ENCODE assay signal across 8 cellular contexts in the genomic region with DNA sequence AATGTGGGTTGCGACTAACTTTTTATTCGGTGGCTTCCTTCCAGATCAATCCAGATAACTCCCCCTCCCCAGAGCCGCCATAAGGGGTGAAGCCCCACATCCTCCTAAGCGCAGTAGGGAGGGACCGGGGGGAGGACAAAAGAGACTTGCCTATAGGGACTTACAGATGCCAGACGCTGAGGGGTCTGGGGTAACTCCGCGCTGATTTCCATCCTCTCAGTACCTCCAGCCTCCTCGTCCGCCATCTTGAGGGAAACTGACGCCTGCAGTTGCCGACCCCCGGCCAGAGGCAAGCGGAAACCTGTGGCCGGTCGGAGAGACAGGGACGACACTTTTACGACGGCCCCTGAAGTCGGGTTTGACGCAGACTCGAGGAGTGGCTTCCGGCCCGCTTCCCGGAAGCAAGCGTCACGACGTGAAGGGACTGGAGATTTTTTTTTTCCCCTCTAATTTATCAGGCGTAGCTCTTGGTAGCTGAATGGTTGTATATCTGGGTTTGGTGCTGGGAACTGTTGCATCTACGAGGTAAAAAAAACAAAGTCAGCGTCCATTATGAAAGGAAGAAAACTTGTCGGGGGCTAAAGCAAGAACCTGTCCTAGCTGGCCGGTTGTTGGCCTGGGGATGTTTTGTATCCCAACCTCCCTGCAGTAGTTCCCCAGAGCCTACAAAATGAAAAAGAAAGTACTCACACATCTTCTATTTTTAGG. TPM values are rescaled to one million over a fixed set of nuclear protein-coding genes. Genes with fewer than 3 reads are reported as not detected.
DNase-seq lines count a peak whose midpoint lies in the region; TF ChIP-seq lines count a peak whose summit lies in the region.

Gene UBR1 (minus strand): TSS at position 261 of the 708 bp plus-strand sequence. CDS start 16 bp downstream, at position 245.

- TF ChIP-seq CTCF in HFFc6 (IDR thresholded peaks at IDR 0.05): no peak

- peak within 1 kb of the TSS; percentile 98 for H3K27ac Mint-ChIP-seq in HFFc6
- peak within 1 kb of the TSS; percentile 90 for H3K27ac Mint-ChIP-seq in activated naive CD4-positive, alpha-beta T cell treated with anti-CD3 and anti-CD28 coated beads, Interleukin-2, amount 50 U/mL, for 24 hours

- H3K27me3 Mint-ChIP-seq in HFFc6 (ENCODE audit: insufficient read depth): peaks cover 2% of the 10 kb centered on the region; the same call in 1 of the 2 replicates
- H3K27me3 Mint-ChIP-seq in activated naive CD4-positive, alpha-beta T cell treated with anti-CD3 and anti-CD28 coated beads, Interleukin-2, amount 50 U/mL, for 24 hours: no peaks in the 10 kb centered on the region

- peak within 1 kb of the TSS; percentile 95 for H3K4me3 Mint-ChIP-seq in HFFc6
- peak within 1 kb of the TSS; percentile 95 for H3K4me3 Mint-ChIP-seq in activated naive CD4-positive, alpha-beta T cell treated with anti-CD3 and anti-CD28 coated beads, Interleukin-2, amount 50 U/mL, for 24 hours

- H3K9me3 Mint-ChIP-seq in HFFc6: no peaks in the 10 kb centered on the region
- H3K9me3 Mint-ChIP-seq in activated naive CD4-positive, alpha-beta T cell treated with anti-CD3 and anti-CD28 coated beads, Interleukin-2, amount 50 U/mL, for 24 hours: no peaks in the 10 kb centered on the region

- DNase-seq in GM03348 (ENCODE audit: low spot score) (peak; percentile 93), HFFc6 (peak; percentile 91), NCI-H1048 (lab: John Stamatoyannopoulos, UW) (peak; percentile 86), SKM-1 (lab: John Stamatoyannopoulos, UW; ENCODE audit: unreplicated experiment) (peak; percentile 70), globus pallidus (ENCODE audit: low spot score) (peak; percentile 90), nucleus accumbens (lab: John Stamatoyannopoulos, UW) (peak; percentile 39 to 94 (median 83)), superior temporal gyrus (ENCODE audit: extremely low spot score) (peak; percentile 94)

- peaks cover 45% of the 10 kb centered on the region for H3K4me1 Mint-ChIP-seq in HFFc6 (ENCODE audit: low read depth)
- peaks cover 46% of the 10 kb centered on the region for H3K4me1 Mint-ChIP-seq in activated naive CD4-positive, alpha-beta T cell treated with anti-CD3 and anti-CD28 coated beads, Interleukin-2, amount 50 U/mL, for 24 hours

- H3K36me3 Mint-ChIP-seq in HFFc6 (ENCODE audit: low read depth): peaks cover 21% of the 10 kb centered on the region
- peaks cover 17% of the 10 kb centered on the region for H3K36me3 Mint-ChIP-seq in activated naive CD4-positive, alpha-beta T cell treated with anti-CD3 and anti-CD28 coated beads, Interleukin-2, amount 50 U/mL, for 24 hours

RNA-seq across cellular contexts. Expression of gene UBR1, which starts in this region (rescaled TPM):
- 10 to 100 TPM; 24.6 to 30.1 (median 26.8) TPM for total RNA-seq in HFFc6 (2021; fragmentation: NEBNext Ultra II Directional; extraction: Animal tissue kit (Norgen Biotek cat#: 25700))

Comparison
In these comparisons a context has a peak if more than half of its experiments do, and no peak if none do; other contexts are left out.
1. Peak in every context shown above with its lines: DNase-seq.